12 cellular contexts compared by ENCODE assay signal in the genomic region with DNA sequence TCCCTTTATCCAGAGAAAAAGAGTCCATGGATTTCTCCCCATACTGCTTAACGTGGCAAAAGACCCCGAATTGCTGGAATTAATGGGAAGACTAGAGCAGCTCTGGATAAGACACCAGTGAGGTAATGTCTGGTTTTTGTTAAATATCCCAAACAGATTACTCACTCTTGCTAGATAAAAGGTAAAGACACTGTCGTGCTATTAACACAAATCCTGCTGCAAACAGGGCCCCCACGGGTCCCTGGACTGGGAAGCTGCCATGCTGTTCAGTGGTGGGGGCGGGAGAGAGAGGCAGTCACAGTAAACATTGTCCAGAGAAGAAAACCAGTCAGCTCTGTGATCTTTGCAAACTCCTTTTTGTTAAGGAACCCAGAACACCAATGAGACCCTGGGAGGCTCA. TPM values are rescaled to one million over a fixed set of nuclear protein-coding genes. Genes with fewer than 3 reads are reported as not detected.
DNase-seq lines count a peak whose midpoint lies in the region; ATAC-seq and TF ChIP-seq lines count a peak whose summit lies in the region.
"Had no signal": no experiment of that assay in that cellular context is flagged by ENCODE, and none has a peak within 500 bp of the region (broad histone marks: within the 10 kb centered on the region; RNA-seq: fewer than 3 reads in every experiment).

No MANE protein-coding gene starts in this region.

- ATAC-seq in GM21381 (IDR thresholded peaks at IDR 0.05; ENCODE audit: unreplicated experiment), result no peak
- no peak for ATAC-seq in GM21529 (IDR thresholded peaks at IDR 0.05; ENCODE audit: unreplicated experiment)
- ATAC-seq: activated CD4-positive, CD25-positive, alpha-beta regulatory T cell treated with anti-CD3 and anti-CD28 coated beads, Interleukin-2, amount 50 U/mL, for 24 hours had no signal

- H3K27me3 ChIP-seq in esophagus squamous epithelium, result no peaks in the 10 kb centered on the region

- H3K4me3 ChIP-seq in skin epidermis (no peak overlapping the region), esophagus squamous epithelium (no peak overlapping the region)
- H3K4me3 ChIP-seq: SK-N-MC had no signal

- H3K9me3 ChIP-seq in esophagus squamous epithelium, result no peaks in the 10 kb centered on the region

- 47 to 48% methylated on average over 5 of the region's 5 CpGs for WGBS in esophagus squamous epithelium, 2 donors

- TF ChIP-seq CTCF in esophagus squamous epithelium (IDR thresholded peaks at IDR 0.05), result no peak

- peaks cover 15 to 50% (median 27%) of the 10 kb centered on the region in 3 donors for H3K4me1 ChIP-seq in esophagus squamous epithelium

- peak overlapping the region in 14 of 21 experiments; percentile 3 to 81 (median 44) for H3K27ac ChIP-seq in skin epidermis
- H3K27ac ChIP-seq in esophagus squamous epithelium, result peak overlapping the region in 1 of 4 donors; percentile 21
- H3K27ac ChIP-seq: SK-N-MC had no signal

- TF ChIP-seq POLR2A in esophagus squamous epithelium (IDR thresholded peaks at IDR 0.05), result no peak

- no peaks in the 10 kb centered on the region for H3K36me3 ChIP-seq in esophagus squamous epithelium

- intact Hi-C loops in esophagus squamous epithelium (cut with DNase I), result no loop called here

- DNase-seq in H4 (ENCODE audit: low spot score) (peak; percentile 52), amniotic epithelial cell (ENCODE audit: low read depth) (peak; percentile 69), iris pigment epithelial cell (ENCODE audit: low read depth) (peak; percentile 73), SKM-1 (lab: John Stamatoyannopoulos, UW; ENCODE audit: unreplicated experiment) (no peak), esophagus squamous epithelium (lab: John Stamatoyannopoulos, UW) (no peak)
- DNase-seq: MM.1S, NCI-H526 had no signal

RNA-seq across cellular contexts. Expression of a gene that starts 15.2 kb away (rescaled TPM):
- 607 and 630 TPM in 2 replicates for total RNA-seq in H4 (2014; rRNA removed; shearing (Covaris generic))
- 100 to 1,000 TPM; 115 to 229 (median 175) TPM for total RNA-seq in esophagus squamous epithelium

RNA-seq across cellular contexts. Expression of a gene that starts 47.5 kb away (rescaled TPM):
- total RNA-seq in H4 (2014; rRNA removed; shearing (Covaris generic)), result 106 and 153 TPM in 2 replicates
- total RNA-seq in esophagus squamous epithelium, result 100 to 1,000 TPM in 3 of 4 donors, 10 to 100 TPM in 1; 78.7 to 237 (median 151) TPM

Comparison
In these comparisons a context has a peak if more than half of its experiments do, and no peak if none do; other contexts are left out.
1. DNase-seq: peak in H4 (single experiment), amniotic epithelial cell (single experiment) and iris pigment epithelial cell (single experiment); none in SKM-1 (single experiment) and esophagus squamous epithelium (single experiment).